8 cellular contexts compared by ENCODE assay signal in the genomic region with DNA sequence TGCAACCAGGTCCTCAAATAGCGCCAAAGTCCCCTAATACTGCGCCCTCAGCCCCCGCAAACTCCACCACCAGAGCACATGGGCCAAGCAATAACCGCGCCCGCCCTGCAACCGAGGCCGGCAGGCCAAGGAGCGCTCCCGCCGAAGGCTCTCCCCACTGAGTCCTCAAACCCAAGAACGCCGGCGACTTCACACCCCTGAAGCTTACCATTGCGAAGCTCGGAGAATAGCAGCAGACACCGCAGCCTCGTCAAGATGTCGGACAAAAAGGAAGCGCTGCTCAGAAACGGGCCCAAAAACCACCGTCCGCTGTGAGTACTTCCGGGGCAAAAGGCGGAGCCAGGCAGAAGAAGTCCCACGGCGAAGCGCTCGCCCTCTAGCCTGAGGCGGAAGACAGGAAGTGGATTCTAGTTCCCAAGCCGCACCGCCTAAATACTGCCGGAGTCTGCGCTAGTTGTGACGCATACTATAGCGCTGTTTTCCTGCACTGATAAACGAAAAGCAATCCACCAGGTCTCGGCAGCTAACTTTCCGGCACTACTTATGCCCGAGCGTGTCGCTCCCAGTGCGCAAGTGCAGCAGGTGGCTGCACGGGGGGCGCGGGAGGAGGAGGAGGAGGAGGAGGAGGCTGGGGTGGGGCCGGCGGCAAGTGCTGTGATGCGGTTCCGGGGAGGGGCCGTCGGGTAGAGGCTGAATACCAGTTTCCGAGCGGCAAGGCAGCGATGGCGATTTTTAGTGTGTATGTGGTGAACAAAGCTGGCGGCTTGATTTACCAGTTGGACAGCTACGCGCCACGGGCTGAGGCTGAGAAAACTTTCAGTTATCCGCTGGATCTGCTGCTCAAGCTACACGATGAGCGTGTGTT. TPM values are rescaled to one million over a fixed set of nuclear protein-coding genes. Genes with fewer than 3 reads are reported as not detected.
DNase-seq lines count a peak whose midpoint lies in the region; ATAC-seq and TF ChIP-seq lines count a peak whose summit lies in the region.

Gene RPS25, minus strand, starts transcription at position 270 of the 865 bp plus-strand sequence. Its CDS starts 59 bp downstream, at position 211.
Gene TRAPPC4, plus strand, starts transcription at position 693 of the 865 bp plus-strand sequence. Its CDS starts 30 bp downstream, at position 723.

- CTCF ChIA-PET in RWPE1 (lab: Yijun Ruan, JAX) = interaction anchor here (0.5 to 1.0 kb wide), 2 partner anchors 12 to 309 kb away, joined by 3 to 4 read pairs; partner anchors contain the start of gene SLC37A4

- DNase-seq in Daoy (ENCODE audit: low read depth) (peak; percentile 96), GOT3 (lab: John Stamatoyannopoulos, UW) (peak; percentile 53), LNCaP clone FGC (ENCODE audit: low read depth) (peak; percentile 94), RWPE1 (ENCODE audit: low spot score) (peak; percentile 91), fibroblast of mammary gland (ENCODE audit: low read depth) (peak; percentile 95)
- DNase-seq in naive thymus-derived CD8-positive, alpha-beta T cell = peak; percentile 93 to 98 (median 94)
- DNase-seq in stimulated activated naive CD4-positive, alpha-beta T cell (lab: John Stamatoyannopoulos, UW) = peak; percentile 92 to 99 (median 98)

- no peaks in the 10 kb centered on the region for H3K9me3 Mint-ChIP-seq in activated T-helper 17 cell treated with anti-CD3 and anti-CD28 coated beads, Interleukin-2, amount 50 U/mL, for 72 hours
- H3K9me3 Mint-ChIP-seq in naive thymus-derived CD8-positive, alpha-beta T cell = no peaks in the 10 kb centered on the region

- peaks cover 20% of the 10 kb centered on the region for H3K4me1 Mint-ChIP-seq in activated T-helper 17 cell treated with anti-CD3 and anti-CD28 coated beads, Interleukin-2, amount 50 U/mL, for 72 hours
- H3K4me1 Mint-ChIP-seq in naive thymus-derived CD8-positive, alpha-beta T cell = peaks cover 16 to 69% (median 56%) of the 10 kb centered on the region in 4 donors

- peak within 1 kb of the TSS; percentile 91 for H3K4me3 Mint-ChIP-seq in activated T-helper 17 cell treated with anti-CD3 and anti-CD28 coated beads, Interleukin-2, amount 50 U/mL, for 72 hours
- H3K4me3 Mint-ChIP-seq in naive thymus-derived CD8-positive, alpha-beta T cell = peak within 1 kb of the TSS; percentile 97 to 100 (median 98)

- TF ChIP-seq CTCF in LNCaP clone FGC (IDR thresholded peaks at IDR 0.05; ENCODE audit: control insufficient read depth, extremely low read depth, insufficient read depth) = 0 out of 2 replicates have a peak, but pooled peaks have one; percentile 1
- no peak for TF ChIP-seq CTCF in RWPE1 (conservative IDR thresholded peaks at IDR 0.05; ENCODE audit: low read depth)
- no peak for TF ChIP-seq CTCF in fibroblast of mammary gland (conservative IDR thresholded peaks at IDR 0.05; ENCODE audit: control insufficient read depth, insufficient read depth, low read depth, low read length)

- no peaks in the 10 kb centered on the region for H3K27me3 Mint-ChIP-seq in activated T-helper 17 cell treated with anti-CD3 and anti-CD28 coated beads, Interleukin-2, amount 50 U/mL, for 72 hours
- H3K27me3 Mint-ChIP-seq in naive thymus-derived CD8-positive, alpha-beta T cell = no peaks in the 10 kb centered on the region

- ATAC-seq in activated T-helper 17 cell treated with anti-CD3 and anti-CD28 coated beads, Interleukin-2, amount 50 U/mL, for 72 hours (replicated peaks) = peak; percentile 94
- peak; percentile 85 to 86 for ATAC-seq in naive thymus-derived CD8-positive, alpha-beta T cell

- POLR2A ChIA-PET in RWPE1 (lab: Yijun Ruan, JAX; ENCODE audit: low non-redundant PET) = no interaction called here
- POLR2A ChIA-PET in naive thymus-derived CD8-positive, alpha-beta T cell (lab: Charles Lee) = interaction anchor here (0.7 to 5.0 kb wide), 33 partner anchors 9 to 352 kb away, joined by 3 to 82 read pairs (median 3); partner anchors contain the start of genes C2CD2L, CBL, CENATAC and DDX6

- H3K27ac ChIP-seq in RWPE1 = peak within 1 kb of the TSS; percentile 99

- peaks cover 99% of the 10 kb centered on the region for H3K36me3 Mint-ChIP-seq in activated T-helper 17 cell treated with anti-CD3 and anti-CD28 coated beads, Interleukin-2, amount 50 U/mL, for 72 hours (ENCODE audit: low read depth)
- H3K36me3 Mint-ChIP-seq in naive thymus-derived CD8-positive, alpha-beta T cell = peaks cover 0 to 77% (median 14%) of the 10 kb centered on the region in 3 donors

- H3K4me3 ChIP-seq in LNCaP clone FGC (ENCODE audit: low read depth, low read length) = peak within 1 kb of the TSS; percentile 98
- H3K4me3 ChIP-seq in fibroblast of mammary gland (ENCODE audit: control insufficient read depth, low read depth, low read length) = peak within 1 kb of the TSS; percentile 98

- peak within 1 kb of the TSS; percentile 95 for H3K27ac Mint-ChIP-seq in activated T-helper 17 cell treated with anti-CD3 and anti-CD28 coated beads, Interleukin-2, amount 50 U/mL, for 72 hours
- H3K27ac Mint-ChIP-seq in naive thymus-derived CD8-positive, alpha-beta T cell = peak within 1 kb of the TSS; percentile 98 to 100 (median 100)

RNA-seq across cellular contexts. Expression of gene RPS25, which starts in this region (rescaled TPM):
- total RNA-seq in Daoy (2014; rRNA removed; shearing (Covaris generic)) = 1,318 and 1,710 TPM in 2 replicates
- 1,000 to 10,000 TPM; 1,597 to 2,232 TPM for total RNA-seq in activated T-helper 17 cell treated with anti-CD3 and anti-CD28 coated beads, Interleukin-2, amount 50 U/mL, for 72 hours
- total RNA-seq in naive thymus-derived CD8-positive, alpha-beta T cell = 1,000 to 10,000 TPM; 2,469 to 2,482 TPM
- 1,000 to 10,000 TPM; 5,252 to 6,742 (median 6,279) TPM for polyA plus RNA-seq in naive thymus-derived CD8-positive, alpha-beta T cell

RNA-seq across cellular contexts. Expression of gene TRAPPC4, which starts in this region (rescaled TPM):
- total RNA-seq in Daoy (2014; rRNA removed; shearing (Covaris generic)) = 102 and 110 TPM in 2 replicates
- 10 to 100 TPM; 75.2 to 77.6 TPM for total RNA-seq in activated T-helper 17 cell treated with anti-CD3 and anti-CD28 coated beads, Interleukin-2, amount 50 U/mL, for 72 hours
- 100 to 1,000 TPM; 100 to 109 TPM for total RNA-seq in naive thymus-derived CD8-positive, alpha-beta T cell
- 10 to 100 TPM; 73.0 to 97.6 (median 86.1) TPM for polyA plus RNA-seq in naive thymus-derived CD8-positive, alpha-beta T cell

Comparison
In these comparisons a context has a peak if more than half of its experiments do, and no peak if none do; other contexts are left out.
1. Peak in every context shown above with its lines: DNase-seq, ATAC-seq, H3K4me3 ChIP-seq and H3K27ac ChIP-seq.